ENCODE assay signal across 8 cellular contexts in the genomic region with DNA sequence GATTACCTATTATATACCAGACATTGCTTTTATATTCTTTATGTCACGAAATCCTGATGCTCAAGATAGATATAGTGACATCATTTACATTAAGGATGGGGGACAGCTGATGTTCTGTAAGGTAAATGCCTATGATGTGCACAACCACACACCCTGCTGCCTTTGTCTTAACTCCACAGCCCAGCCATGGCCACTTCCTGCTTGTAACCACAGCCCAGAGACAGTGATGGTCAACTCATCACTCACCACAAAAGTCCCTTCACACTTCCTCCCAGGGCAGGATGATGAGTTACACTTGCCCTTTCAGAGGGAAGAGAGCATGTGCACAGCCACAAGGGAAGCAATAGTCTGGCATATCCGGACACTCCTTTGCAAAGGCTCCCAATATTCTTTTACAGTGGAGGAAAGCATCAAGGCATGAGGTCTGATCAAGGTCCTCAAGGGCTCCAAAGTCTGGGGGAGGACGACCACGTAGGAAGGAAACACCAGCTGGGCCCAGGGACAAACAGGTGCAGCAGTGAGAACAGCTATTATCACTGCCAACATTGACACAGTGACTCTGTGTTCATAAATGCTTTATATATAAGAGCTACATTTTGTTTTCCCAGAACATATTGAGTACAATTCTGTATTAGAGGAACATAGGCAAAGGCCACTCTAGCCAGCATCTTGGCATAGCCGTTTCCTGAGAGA. TPM values are rescaled to one million over a fixed set of nuclear protein-coding genes. Genes with fewer than 3 reads are reported as not detected.
A peak's percentile ranks its signal among the peaks of the same experiment; 100 is the strongest.
DNase-seq lines count a peak whose midpoint lies in the region; ATAC-seq and TF ChIP-seq lines count a peak whose summit lies in the region.

No MANE protein-coding gene starts in this region.

- H3K9me3 ChIP-seq in Caco-2, result no peaks in the 10 kb centered on the region

- ATAC-seq in activated T-cell treated with anti-CD3 and anti-CD28 coated beads, Interleukin-2, amount 50 U/mL, for 72 hours (replicated peaks in 1 of 2), result peak; percentile 34 to 55
- peak; percentile 80 for ATAC-seq in HG02970 (IDR thresholded peaks at IDR 0.05; ENCODE audit: low FRiP score, unreplicated experiment)

- H3K4me1 Mint-ChIP-seq in activated T-cell treated with anti-CD3 and anti-CD28 coated beads, Interleukin-2, amount 50 U/mL, for 72 hours (ENCODE audit: low read depth), result no peaks in the 10 kb centered on the region
- H3K4me1 Mint-ChIP-seq in Caco-2 (ENCODE audit: low read depth, unreplicated experiment), result peaks cover 25% of the 10 kb centered on the region

- peaks cover 9% of the 10 kb centered on the region; the same call in 1 of the 2 replicates for H3K4me1 ChIP-seq in Caco-2

- BruUV-seq in Caco-2 (replicated peaks; lab: Mats Ljungman, UMichigan), result no TSS peak

- POLR2A ChIA-PET in Caco-2 (lab: Charles Lee), result no interaction called here

- DNase-seq in activated T-cell treated with anti-CD3 and anti-CD28 coated beads, Interleukin-2, amount 50 U/mL, for 72 hours, result peak; percentile 1 to 4
- no peak for DNase-seq in activated T-cell treated with anti-CD3 and anti-CD28 coated beads, Interleukin-2, amount 50 U/mL, for 48 hours
- DNase-seq in NOMO-1 (lab: John Stamatoyannopoulos, UW; ENCODE audit: unreplicated experiment in 2 of 2) (peak; percentile 62 to 82), cardiac septum (ENCODE audit: low spot score) (peak; percentile 84), Caco-2 (no peak), cerebellar cortex (ENCODE audit: low spot score) (no peak), NCI-H2171 (lab: John Stamatoyannopoulos, UW) (no peak)

- CTCF ChIA-PET in Caco-2 (lab: Charles Lee), result no interaction called here

- H3K27me3 Mint-ChIP-seq in activated T-cell treated with anti-CD3 and anti-CD28 coated beads, Interleukin-2, amount 50 U/mL, for 72 hours (ENCODE audit: low read depth), result no peaks in the 10 kb centered on the region
- no peaks in the 10 kb centered on the region for H3K27me3 Mint-ChIP-seq in Caco-2 (ENCODE audit: insufficient read depth, unreplicated experiment)

- H3K36me3 ChIP-seq in Caco-2 (ENCODE audit: control insufficient read depth, insufficient read depth, low read length), result no peaks in the 10 kb centered on the region; the same call in 1 of the 2 replicates

- no peaks in the 10 kb centered on the region for H3K9me3 Mint-ChIP-seq in activated T-cell treated with anti-CD3 and anti-CD28 coated beads, Interleukin-2, amount 50 U/mL, for 72 hours
- no peaks in the 10 kb centered on the region for H3K9me3 Mint-ChIP-seq in Caco-2 (ENCODE audit: unreplicated experiment)

- no peak overlapping the region for H3K27ac Mint-ChIP-seq in activated T-cell treated with anti-CD3 and anti-CD28 coated beads, Interleukin-2, amount 50 U/mL, for 72 hours
- no peak overlapping the region for H3K27ac Mint-ChIP-seq in Caco-2 (ENCODE audit: unreplicated experiment)

- H3K27me3 ChIP-seq in Caco-2 (replicated peaks; ENCODE audit: control insufficient read depth, insufficient read depth, low read length), result no peaks in the 10 kb centered on the region

- no peaks in the 10 kb centered on the region for H3K36me3 Mint-ChIP-seq in activated T-cell treated with anti-CD3 and anti-CD28 coated beads, Interleukin-2, amount 50 U/mL, for 72 hours (ENCODE audit: insufficient read depth in 2 of 2)
- peaks cover 52% of the 10 kb centered on the region for H3K36me3 Mint-ChIP-seq in Caco-2 (ENCODE audit: insufficient read depth, unreplicated experiment)

- no peak for TF ChIP-seq CTCF in Caco-2 (IDR thresholded peaks at IDR 0.05; ENCODE audit: insufficient read depth in 1 of 2, low read depth in 1 of 2, low read length in 1 of 2, severe bottlenecking in 1 of 2, unreplicated experiment in 1 of 2)

- intact Hi-C loops in cardiac septum (cut with DNase I), result no loop called here
- intact Hi-C loops in Caco-2 (cut with micrococcal nuclease; ENCODE audit: unreplicated experiment), result no loop called here

- no peak overlapping the region for H3K4me3 ChIP-seq in Caco-2 (ENCODE audit: low read depth, low read length)

- H3K4me3 Mint-ChIP-seq in activated T-cell treated with anti-CD3 and anti-CD28 coated beads, Interleukin-2, amount 50 U/mL, for 72 hours, result no peak overlapping the region
- H3K4me3 Mint-ChIP-seq in Caco-2 (ENCODE audit: unreplicated experiment), result no peak overlapping the region

RNA-seq across cellular contexts. Expression of a gene that starts 53.8 kb away (rescaled TPM):
- not detected for total RNA-seq in activated T-cell treated with anti-CD3 and anti-CD28 coated beads, Interleukin-2, amount 50 U/mL, for 72 hours
- 61.0 TPM for total RNA-seq in cardiac septum
- 39.2 and 41.0 TPM in 2 replicates for total RNA-seq in Caco-2 (2022)

Comparison
In these comparisons a context has a peak if more than half of its experiments do, and no peak if none do; other contexts are left out.
1. DNase-seq: peak in activated T-cell treated with anti-CD3 and anti-CD28 coated beads, Interleukin-2, amount 50 U/mL, for 72 hours (2 of 2), NOMO-1 (2 of 2) and cardiac septum (single experiment); none in activated T-cell treated with anti-CD3 and anti-CD28 coated beads, Interleukin-2, amount 50 U/mL, for 48 hours (0 of 2), Caco-2 (0 of 2), cerebellar cortex (single experiment) and NCI-H2171 (single experiment).
2. RNA of a gene that starts 53.8 kb away (total RNA-seq): 61.0 TPM in cardiac septum (single experiment) and 39.2 to 41.0 TPM in Caco-2; not detected in activated T-cell treated with anti-CD3 and anti-CD28 coated beads, Interleukin-2, amount 50 U/mL, for 72 hours; every median in the first group is over 10 times any median in the second.